Comparison of ENCODE assay signal across 14 cellular contexts in genomic region chr19:1150333-1151036, GRCh38. TPM values are rescaled to one million over a fixed set of nuclear protein-coding genes. Genes with fewer than 3 reads are reported as not detected.
DNase-seq lines count a peak whose midpoint lies in the region; ATAC-seq, FAIRE-seq and TF ChIP-seq lines count a peak whose summit lies in the region.
"Had no signal": no experiment of that assay in that cellular context is flagged by ENCODE, and none has a peak within 500 bp of the region (broad histone marks: within the 10 kb centered on the region; RNA-seq: fewer than 3 reads in every experiment).

No MANE protein-coding gene starts in this region.

- intact Hi-C loops in CD8-positive, alpha-beta T cell (cut with DNase I, micrococcal nuclease), result no loop called here
- intact Hi-C loops in activated CD4-positive, alpha-beta memory T cell treated with anti-CD3 and anti-CD28 coated beads for 36 hours (cut with micrococcal nuclease), result no loop called here

- H2AK5ac ChIP-seq in H1 (ENCODE audit: low read depth, low read length) (no peak overlapping the region), neuronal stem cell (ENCODE audit: low read depth, low read length) (peak overlapping the region; percentile 56)

- H3K4me2 ChIP-seq in H1 (ENCODE audit: insufficient read depth in 1 of 2, low read depth in 2 of 2, low read length in 2 of 2), result no peak overlapping the region
- H3K4me2 ChIP-seq in neuronal stem cell (ENCODE audit: insufficient read depth, low read length, poor library complexity, severe bottlenecking), result no peak overlapping the region

- peaks cover 0 to 5% of the 10 kb centered on the region in 2 experiments for H4K20me1 ChIP-seq in H1 (replicated peaks in 1 of 2; ENCODE audit: control insufficient read depth in 1 of 2, insufficient read depth in 2 of 2, low read length in 2 of 2)

- H3K4me3 ChIP-seq in H1 (ENCODE audit: extremely low read depth in 1 of 4, insufficient read depth in 2 of 4, low read depth in 3 of 4, low read length in 4 of 4) (no peak overlapping the region), neuronal stem cell (ENCODE audit: low read length in 2 of 2) (no peak overlapping the region), upper lobe of left lung (peak overlapping the region in 1 of 4 donors; percentile 14)
- no peak overlapping the region for H3K4me3 ChIP-seq in CD8-positive, alpha-beta T cell (ENCODE audit: low read depth, low read length)
- H3K4me3 ChIP-seq: Peyer's patch had no signal

- no peak overlapping the region for H4K91ac ChIP-seq in H1 (replicated peaks; ENCODE audit: insufficient read length, low read length)
- H4K91ac ChIP-seq in neuronal stem cell (ENCODE audit: low read depth, low read length, poor library complexity), result no peak overlapping the region

- H3K79me1 ChIP-seq in H1 (ENCODE audit: low read depth, low read length), result peaks cover 3% of the 10 kb centered on the region
- peaks cover 11% of the 10 kb centered on the region for H3K79me1 ChIP-seq in neuronal stem cell (ENCODE audit: low read depth, low read length)

- H2BK120ac ChIP-seq in H1 (replicated peaks; ENCODE audit: low read depth, low read length), result no peak overlapping the region
- H2BK120ac ChIP-seq in neuronal stem cell (ENCODE audit: low read depth, low read length), result no peak overlapping the region

- no peak overlapping the region for H3K27ac Mint-ChIP-seq in WTC11
- no peak overlapping the region for H3K27ac Mint-ChIP-seq in CD8-positive, alpha-beta T cell
- H3K27ac Mint-ChIP-seq in activated CD4-positive, alpha-beta memory T cell treated with anti-CD3 and anti-CD28 coated beads for 36 hours, result no peak overlapping the region

- no peak for TF ChIP-seq RAD21 in H1 (IDR thresholded peaks at IDR 0.05 in 1 of 2, conservative IDR thresholded peaks at IDR 0.05 in 1 of 2; ENCODE audit: low read depth in 2 of 2, low read length in 2 of 2)

- DNase-seq in WTC11 (ENCODE audit: low spot score) (peak; percentile 11), H1 (ENCODE audit: low read depth in 1 of 2, low spot score in 2 of 2) (no peak), neuronal stem cell (ENCODE audit: low spot score) (no peak), upper lobe of left lung (peak in 1 of 2 donors; percentile 70), NCI-H1694 treated with DMSO at 0.1 percent for 48 hours (lab: John Stamatoyannopoulos, UW) (no peak)
- DNase-seq in CD8-positive, alpha-beta T cell, result no peak
- no peak for DNase-seq in activated CD4-positive, alpha-beta memory T cell treated with anti-CD3 and anti-CD28 coated beads for 36 hours
- DNase-seq: H9, IMR-90, NCI-H1930, NCI-H2171, NCI-H82, Peyer's patch, SIG-M5 had no signal

- H3K23me2 ChIP-seq in H1 (ENCODE audit: low read depth, low read length), result no peaks in the 10 kb centered on the region

- peaks cover 10% of the 10 kb centered on the region for H3K4me1 Mint-ChIP-seq in WTC11
- H3K4me1 Mint-ChIP-seq in CD8-positive, alpha-beta T cell (ENCODE audit: low read depth), result no peaks in the 10 kb centered on the region
- H3K4me1 Mint-ChIP-seq in activated CD4-positive, alpha-beta memory T cell treated with anti-CD3 and anti-CD28 coated beads for 36 hours (ENCODE audit: low read depth), result no peaks in the 10 kb centered on the region

- H3K27me3 ChIP-seq in H1 (replicated peaks in 1 of 4; ENCODE audit: control insufficient read depth in 3 of 4, extremely low read depth in 1 of 4, insufficient read depth in 3 of 4, low read length in 3 of 4), result no peaks in the 10 kb centered on the region
- no peaks in the 10 kb centered on the region for H3K27me3 ChIP-seq in neuronal stem cell (ENCODE audit: control insufficient read depth in 3 of 3, insufficient read depth in 3 of 3, low read depth in 1 of 3, low read length in 3 of 3)
- no peaks in the 10 kb centered on the region for H3K27me3 ChIP-seq in upper lobe of left lung
- no peaks in the 10 kb centered on the region for H3K27me3 ChIP-seq in CD8-positive, alpha-beta T cell (ENCODE audit: insufficient read depth, low read length)
- H3K27me3 ChIP-seq: Peyer's patch had no signal

- H3K4me1 ChIP-seq in H1 (replicated peaks in 1 of 4; ENCODE audit: control insufficient read depth in 3 of 4, insufficient read depth in 4 of 4, low read length in 3 of 4) (peaks cover 0 to 15% (median 7%) of the 10 kb centered on the region in 4 experiments; a peak in 5 of 7 replicates), neuronal stem cell (ENCODE audit: control insufficient read depth in 2 of 2, insufficient read depth in 1 of 2, low read depth in 1 of 2, low read length in 2 of 2) (peaks cover 3 to 7% of the 10 kb centered on the region in 2 donors), upper lobe of left lung (peaks cover 58 to 72% (median 62%) of the 10 kb centered on the region in 4 donors)
- H3K4me1 ChIP-seq in CD8-positive, alpha-beta T cell (ENCODE audit: insufficient read depth, low read length), result no peaks in the 10 kb centered on the region

- H2BK20ac ChIP-seq in H1 (ENCODE audit: low read length), result no peak overlapping the region

- H3K9ac ChIP-seq in H1 (replicated peaks in 1 of 4; ENCODE audit: extremely low read depth in 1 of 4, low read depth in 3 of 4, low read length in 3 of 4) (no peak overlapping the region), neuronal stem cell (ENCODE audit: low read depth, low read length, poor library complexity) (no peak overlapping the region)

- no peak overlapping the region for H2AFZ ChIP-seq in H1 (ENCODE audit: low read length)
- no peak overlapping the region for H2AFZ ChIP-seq in neuronal stem cell (ENCODE audit: low read length)

- H3K4ac ChIP-seq in H1 (replicated peaks; ENCODE audit: insufficient read length, low read depth, low read length) (no peak overlapping the region), neuronal stem cell (ENCODE audit: low read length) (no peak overlapping the region)

- H3K36me3 ChIP-seq in H1 (ENCODE audit: control insufficient read depth in 2 of 4, insufficient read depth in 4 of 4, low read length in 3 of 4) (peaks cover 0 to 16% (median 0%) of the 10 kb centered on the region in 4 experiments; a peak in 1 of 8 replicates), neuronal stem cell (replicated peaks in 1 of 2; ENCODE audit: control insufficient read depth in 2 of 2, insufficient read depth in 2 of 2, low read length in 2 of 2) (peaks cover 2 to 12% of the 10 kb centered on the region in 2 donors), upper lobe of left lung (peaks cover 5 to 68% (median 53%) of the 10 kb centered on the region in 4 donors)
- no peaks in the 10 kb centered on the region for H3K36me3 ChIP-seq in CD8-positive, alpha-beta T cell (ENCODE audit: insufficient read depth, low read length)

- CTCF ChIA-PET in WTC11 (lab: Charles Lee) (interaction anchor here (0.6 kb wide), 1 partner anchor 17 kb away, joined by 3 read pairs; no protein-coding TSS in a partner anchor), H1 (lab: Charles Lee; ENCODE audit: partially characterized antibody) (interaction anchor here (0.8 kb wide), 2 partner anchors 13 to 70 kb away, joined by 3 read pairs; no protein-coding TSS in a partner anchor)
- CTCF ChIA-PET in CD8-positive, alpha-beta T cell (lab: Charles Lee), result no interaction called here
- CTCF ChIA-PET in activated CD4-positive, alpha-beta memory T cell treated with anti-CD3 and anti-CD28 coated beads for 36 hours (lab: Charles Lee), result no interaction called here

- H3K9me3 ChIP-seq in H1 (ENCODE audit: insufficient read depth in 2 of 2, low read depth in 1 of 2, low read length in 1 of 2), result no peaks in the 10 kb centered on the region
- H3K9me3 ChIP-seq in neuronal stem cell (replicated peaks in 1 of 2; ENCODE audit: control insufficient read depth in 2 of 2, insufficient read depth in 1 of 2, low read depth in 1 of 2, low read length in 2 of 2), result no peaks in the 10 kb centered on the region
- no peaks in the 10 kb centered on the region for H3K9me3 ChIP-seq in upper lobe of left lung
- H3K9me3 ChIP-seq in CD8-positive, alpha-beta T cell (ENCODE audit: low read length), result no peaks in the 10 kb centered on the region
- H3K9me3 ChIP-seq: Peyer's patch had no signal

- H3K14ac ChIP-seq in H1 (ENCODE audit: insufficient read length) (no peak overlapping the region), neuronal stem cell (ENCODE audit: low read length) (peak overlapping the region; percentile 21)

- no peak for TF ChIP-seq POLR2A in H1 (IDR thresholded peaks at IDR 0.05; ENCODE audit: control extremely low read depth in 1 of 2, low read depth in 2 of 2, low read length in 2 of 2)
- no peak for TF ChIP-seq POLR2A in upper lobe of left lung (IDR thresholded peaks at IDR 0.05)

- TF ChIP-seq CTCF in WTC11 (IDR thresholded peaks at IDR 0.05) (no peak), H1 (IDR thresholded peaks at IDR 0.05; ENCODE audit: control extremely low read depth in 1 of 3, insufficient read depth in 1 of 3, low read depth in 1 of 3, low read length in 3 of 3) (no peak), upper lobe of left lung (IDR thresholded peaks at IDR 0.05) (no peak)
- no peak for TF ChIP-seq CTCF in CD8-positive, alpha-beta T cell (IDR thresholded peaks at IDR 0.05)

- 92% methylated on average over 31 of the region's 33 CpGs; no CpG with 5 or more reads in 1 of the 2 experiments for WGBS in H1 (ENCODE audit: extremely low coverage in 1 of 2, insufficient coverage in 1 of 2, insufficient read length in 1 of 2, insufficient replicate concordance in 2 of 2, low coverage in 1 of 2, low lambda C conversion rate in 2 of 2, missing lambda C conversion rate in 1 of 2), 2 experiments
- no CpG with 5 or more reads among the region's 33 CpGs for WGBS in neuronal stem cell (ENCODE audit: extremely low coverage in 2 of 2, insufficient read length in 2 of 2, insufficient replicate concordance in 1 of 2), 2 donors
- WGBS in upper lobe of left lung, 2 donors, result 93 to 95% methylated on average over 28 to 32 of the region's 33 CpGs

- no peak overlapping the region for H3K27ac ChIP-seq in H1 (ENCODE audit: low read depth, low read length)
- H3K27ac ChIP-seq in neuronal stem cell (replicated peaks; ENCODE audit: low read length), result no peak overlapping the region
- peak overlapping the region; percentile 80 to 98 (median 91) for H3K27ac ChIP-seq in upper lobe of left lung
- no peak overlapping the region for H3K27ac ChIP-seq in CD8-positive, alpha-beta T cell (ENCODE audit: low read depth, low read length)

- ATAC-seq in WTC11 (no peak), upper lobe of left lung (ENCODE audit: low FRiP score in 2 of 2) (no peak)
- no peak for ATAC-seq in CD8-positive, alpha-beta T cell

- H2BK12ac ChIP-seq in H1 (ENCODE audit: low read depth, low read length) (no peak overlapping the region), neuronal stem cell (ENCODE audit: low read length) (no peak overlapping the region)

- H3K18ac ChIP-seq in H1 (ENCODE audit: extremely low read depth, low read length) (no peak overlapping the region), neuronal stem cell (ENCODE audit: low read length) (no peak overlapping the region)

- no peak overlapping the region for H2BK15ac ChIP-seq in H1 (ENCODE audit: low read length)
- H2BK15ac ChIP-seq in neuronal stem cell (ENCODE audit: low read length), result no peak overlapping the region

- FAIRE-seq in H1 (lab: Jason Lieb, UNC), result no peak

- H3K23ac ChIP-seq in H1 (ENCODE audit: insufficient read length), result no peak overlapping the region
- H3K23ac ChIP-seq in neuronal stem cell (ENCODE audit: low read depth, low read length, poor library complexity), result peak overlapping the region; percentile 80

- POLR2A ChIA-PET in WTC11 (lab: Charles Lee), result no interaction called here
- POLR2A ChIA-PET in H1 (lab: Charles Lee; ENCODE audit: partially characterized antibody), result interaction anchor here (1.1 kb wide), 1 partner anchor 27 kb away, joined by 3 read pairs; no protein-coding TSS in a partner anchor
- POLR2A ChIA-PET in CD8-positive, alpha-beta T cell (lab: Charles Lee), result no interaction called here
- POLR2A ChIA-PET in activated CD4-positive, alpha-beta memory T cell treated with anti-CD3 and anti-CD28 coated beads for 36 hours (lab: Charles Lee), result no interaction called here

- no peaks in the 10 kb centered on the region for H3K27me3 Mint-ChIP-seq in WTC11 (ENCODE audit: low read depth)
- H3K27me3 Mint-ChIP-seq in CD8-positive, alpha-beta T cell (ENCODE audit: low read depth), result no peaks in the 10 kb centered on the region
- no peaks in the 10 kb centered on the region for H3K27me3 Mint-ChIP-seq in activated CD4-positive, alpha-beta memory T cell treated with anti-CD3 and anti-CD28 coated beads for 36 hours

- no peaks in the 10 kb centered on the region for H3K9me3 Mint-ChIP-seq in WTC11
- H3K9me3 Mint-ChIP-seq in CD8-positive, alpha-beta T cell, result no peaks in the 10 kb centered on the region
- H3K9me3 Mint-ChIP-seq in activated CD4-positive, alpha-beta memory T cell treated with anti-CD3 and anti-CD28 coated beads for 36 hours, result no peaks in the 10 kb centered on the region
- H3K9me3 Mint-ChIP-seq: H9 had no signal

- no peak overlapping the region for H3K56ac ChIP-seq in H1 (replicated peaks; ENCODE audit: insufficient read length, low read depth, low read length)

- H3K36me3 Mint-ChIP-seq in WTC11, result peaks cover 12% of the 10 kb centered on the region
- peaks cover 20% of the 10 kb centered on the region for H3K36me3 Mint-ChIP-seq in CD8-positive, alpha-beta T cell
- H3K36me3 Mint-ChIP-seq in activated CD4-positive, alpha-beta memory T cell treated with anti-CD3 and anti-CD28 coated beads for 36 hours, result peaks cover 3% of the 10 kb centered on the region

- H2BK5ac ChIP-seq in H1 (ENCODE audit: low read depth, low read length) (0 out of 2 replicates have a peak overlapping the region, but pooled peaks have one; percentile 16), neuronal stem cell (ENCODE audit: low read length) (no peak overlapping the region)

- H3K4me3 Mint-ChIP-seq in WTC11, result no peak overlapping the region
- H3K4me3 Mint-ChIP-seq in CD8-positive, alpha-beta T cell, result no peak overlapping the region
- no peak overlapping the region for H3K4me3 Mint-ChIP-seq in activated CD4-positive, alpha-beta memory T cell treated with anti-CD3 and anti-CD28 coated beads for 36 hours
- H3K4me3 Mint-ChIP-seq: H9 had no signal

- no peaks in the 10 kb centered on the region for H3K79me2 ChIP-seq in H1 (ENCODE audit: control insufficient read depth in 1 of 2, insufficient read depth in 2 of 2, low read length in 2 of 2)

- TF ChIP-seq EP300 in H1 (IDR thresholded peaks at IDR 0.05; ENCODE audit: borderline replicate concordance in 1 of 2, low read depth in 2 of 2, low read length in 2 of 2) (no peak), upper lobe of left lung (IDR thresholded peaks at IDR 0.05) (no peak)

- no peak overlapping the region for H4K5ac ChIP-seq in H1 (ENCODE audit: insufficient read length, low read depth, low read length)

- peak overlapping the region; percentile 92 for H4K8ac ChIP-seq in H1 (ENCODE audit: extremely low read depth, insufficient read depth, low read length)
- H4K8ac ChIP-seq in neuronal stem cell (ENCODE audit: low read depth, low read length), result no peak overlapping the region

RNA-seq across cellular contexts. Expression of gene SBNO2, which starts 23.6 kb away (rescaled TPM):
- total RNA-seq in WTC11 (2021) (40.7 to 57.3 TPM (median 48.0 TPM) in 3 replicates), upper lobe of left lung (100 to 1,000 TPM in 4 of 6 donors, 10 to 100 TPM in 2; 44.8 to 159 (median 106) TPM)
- 31.4 and 37.4 TPM in 2 replicates for total RNA-seq in H1 (2021; fragmentation: NEBNext Ultra II Directional; extraction: Animal tissue kit (Norgen Biotek cat#: 25700))
- polyA plus RNA-seq in H1 (2011; rRNA removed), result 12.2 and 21.3 TPM in 2 replicates
- polyA plus RNA-seq in H1 (2011; cell fraction: cytosol; rRNA removed), result 12.8 TPM
- 67.3 TPM for polyA plus RNA-seq in H1 (2011; cell fraction: nucleus; rRNA removed)
- 21.4 to 33.6 TPM (median 24.5 TPM) in 4 replicates for polyA plus RNA-seq in H1 (2012, experiment 1 of 2)
- 13.6 TPM for polyA plus RNA-seq in H1 (2012, experiment 2 of 2)
- polyA plus RNA-seq in H1 (2013, experiment 1 of 2), result 16.0 TPM
- 14.4 TPM for polyA plus RNA-seq in H1 (2013, experiment 2 of 2)
- 10.0 and 10.6 TPM in 2 replicates for polyA minus RNA-seq in H1 (2011; rRNA and poly(A)+ RNA removed)
- polyA minus RNA-seq in H1 (2011; cell fraction: cytosol; rRNA and poly(A)+ RNA removed), result 23.1 TPM
- polyA minus RNA-seq in H1 (2011; cell fraction: nucleus; rRNA and poly(A)+ RNA removed), result 23.4 TPM
- polyA plus RNA-seq in neuronal stem cell (2013, experiment 1 of 2), result 13.3 TPM
- polyA plus RNA-seq in neuronal stem cell (2013, experiment 2 of 2), result 13.9 TPM
- 100 to 1,000 TPM; 123 to 134 TPM for total RNA-seq in CD8-positive, alpha-beta T cell
- total RNA-seq in activated CD4-positive, alpha-beta memory T cell treated with anti-CD3 and anti-CD28 coated beads for 36 hours, result 100 to 1,000 TPM in 1 of 2 experiments, 10 to 100 TPM in 1; 96.9 to 110 TPM

RNA-seq across cellular contexts. Expression of gene GPX4, which starts 46.7 kb away (rescaled TPM):
- total RNA-seq in WTC11 (2021) (363 to 377 TPM (median 368 TPM) in 3 replicates), upper lobe of left lung (100 to 1,000 TPM; 370 to 717 (median 484) TPM)
- 342 and 355 TPM in 2 replicates for total RNA-seq in H1 (2021; fragmentation: NEBNext Ultra II Directional; extraction: Animal tissue kit (Norgen Biotek cat#: 25700))
- 693 and 947 TPM in 2 replicates for polyA plus RNA-seq in H1 (2011; rRNA removed)
- polyA plus RNA-seq in H1 (2011; cell fraction: cytosol; rRNA removed), result 779 TPM
- polyA plus RNA-seq in H1 (2011; cell fraction: nucleus; rRNA removed), result 730 TPM
- polyA plus RNA-seq in H1 (2012, experiment 1 of 2), result 475 to 711 TPM (median 640 TPM) in 4 replicates
- 958 TPM for polyA plus RNA-seq in H1 (2012, experiment 2 of 2)
- polyA plus RNA-seq in H1 (2013, experiment 1 of 2), result 575 TPM
- polyA plus RNA-seq in H1 (2013, experiment 2 of 2), result 562 TPM
- 186 and 191 TPM in 2 replicates for polyA minus RNA-seq in H1 (2011; rRNA and poly(A)+ RNA removed)
- polyA minus RNA-seq in H1 (2011; cell fraction: cytosol; rRNA and poly(A)+ RNA removed), result 297 TPM
- polyA minus RNA-seq in H1 (2011; cell fraction: nucleus; rRNA and poly(A)+ RNA removed), result 155 TPM
- polyA plus RNA-seq in neuronal stem cell (2013, experiment 1 of 2), result 755 TPM
- 706 TPM for polyA plus RNA-seq in neuronal stem cell (2013, experiment 2 of 2)
- 100 to 1,000 TPM; 172 to 174 TPM for total RNA-seq in CD8-positive, alpha-beta T cell
- total RNA-seq in activated CD4-positive, alpha-beta memory T cell treated with anti-CD3 and anti-CD28 coated beads for 36 hours, result 100 to 1,000 TPM; 274 to 275 TPM

RNA-seq across cellular contexts. Expression of gene STK11, which starts 55.1 kb away (rescaled TPM):
- 106 to 112 TPM (median 106 TPM) in 3 replicates for total RNA-seq in WTC11 (2021)
- total RNA-seq in H1 (2021; fragmentation: NEBNext Ultra II Directional; extraction: Animal tissue kit (Norgen Biotek cat#: 25700)), result 70.7 and 75.2 TPM in 2 replicates
- 45.3 and 71.0 TPM in 2 replicates for polyA plus RNA-seq in H1 (2011; rRNA removed)
- 71.1 TPM for polyA plus RNA-seq in H1 (2011; cell fraction: cytosol; rRNA removed)
- polyA plus RNA-seq in H1 (2011; cell fraction: nucleus; rRNA removed), result 143 TPM
- polyA plus RNA-seq in H1 (2012, experiment 1 of 2), result 58.3 to 76.3 TPM (median 64.8 TPM) in 4 replicates
- polyA plus RNA-seq in H1 (2012, experiment 2 of 2), result 55.4 TPM
- polyA plus RNA-seq in H1 (2013, experiment 1 of 2), result 44.0 TPM
- 41.8 TPM for polyA plus RNA-seq in H1 (2013, experiment 2 of 2)
- 22.4 and 26.9 TPM in 2 replicates for polyA minus RNA-seq in H1 (2011; rRNA and poly(A)+ RNA removed)
- polyA minus RNA-seq in H1 (2011; cell fraction: cytosol; rRNA and poly(A)+ RNA removed), result 44.5 TPM
- polyA minus RNA-seq in H1 (2011; cell fraction: nucleus; rRNA and poly(A)+ RNA removed), result 46.0 TPM
- 35.0 TPM for polyA plus RNA-seq in neuronal stem cell (2013, experiment 1 of 2)
- polyA plus RNA-seq in neuronal stem cell (2013, experiment 2 of 2), result 34.0 TPM
- 100 to 1,000 TPM in 1 of 6 donors, 10 to 100 TPM in 5; 50.2 to 168 (median 63.2) TPM for total RNA-seq in upper lobe of left lung
- 10 to 100 TPM; 38.0 to 43.4 TPM for total RNA-seq in CD8-positive, alpha-beta T cell
- 10 to 100 TPM; 66.4 to 74.3 TPM for total RNA-seq in activated CD4-positive, alpha-beta memory T cell treated with anti-CD3 and anti-CD28 coated beads for 36 hours

RNA-seq across cellular contexts. Expression of gene POLR2E, which starts 55.3 kb away (rescaled TPM):
- total RNA-seq in WTC11 (2021) (275 to 291 TPM (median 287 TPM) in 3 replicates), upper lobe of left lung (100 to 1,000 TPM in 4 of 6 donors, 10 to 100 TPM in 2; 50.0 to 176 (median 103) TPM)
- 274 and 281 TPM in 2 replicates for total RNA-seq in H1 (2021; fragmentation: NEBNext Ultra II Directional; extraction: Animal tissue kit (Norgen Biotek cat#: 25700))
- 381 and 483 TPM in 2 replicates for polyA plus RNA-seq in H1 (2011; rRNA removed)
- 378 TPM for polyA plus RNA-seq in H1 (2011; cell fraction: cytosol; rRNA removed)
- polyA plus RNA-seq in H1 (2011; cell fraction: nucleus; rRNA removed), result 283 TPM
- 286 to 416 TPM (median 379 TPM) in 4 replicates for polyA plus RNA-seq in H1 (2012, experiment 1 of 2)
- polyA plus RNA-seq in H1 (2012, experiment 2 of 2), result 296 TPM
- polyA plus RNA-seq in H1 (2013, experiment 1 of 2), result 195 TPM
- 204 TPM for polyA plus RNA-seq in H1 (2013, experiment 2 of 2)
- polyA minus RNA-seq in H1 (2011; rRNA and poly(A)+ RNA removed), result 110 and 140 TPM in 2 replicates
- 128 TPM for polyA minus RNA-seq in H1 (2011; cell fraction: cytosol; rRNA and poly(A)+ RNA removed)
- 125 TPM for polyA minus RNA-seq in H1 (2011; cell fraction: nucleus; rRNA and poly(A)+ RNA removed)
- polyA plus RNA-seq in neuronal stem cell (2013, experiment 1 of 2), result 201 TPM
- polyA plus RNA-seq in neuronal stem cell (2013, experiment 2 of 2), result 197 TPM
- 10 to 100 TPM; 75.3 to 76.2 TPM for total RNA-seq in CD8-positive, alpha-beta T cell
- total RNA-seq in activated CD4-positive, alpha-beta memory T cell treated with anti-CD3 and anti-CD28 coated beads for 36 hours, result 100 to 1,000 TPM; 204 to 207 TPM

Comparison
In these comparisons a context has a peak if more than half of its experiments do, and no peak if none do; other contexts are left out.
1. H3K27ac ChIP-seq: peak in upper lobe of left lung (4 of 4); none in H1 (single experiment), neuronal stem cell (single experiment) and CD8-positive, alpha-beta T cell (single experiment).
2. CTCF ChIA-PET loops: an anchor here in WTC11 (0.6 kb wide) and H1 (0.8 kb wide); none called in CD8-positive, alpha-beta T cell and activated CD4-positive, alpha-beta memory T cell treated with anti-CD3 and anti-CD28 coated beads for 36 hours.